Comparison of ENCODE assay signal across 9 cellular contexts in genomic region chrX:70664726-70665125, GRCh38.
DNase-seq lines count a peak whose midpoint lies in the region; ATAC-seq, FAIRE-seq and TF ChIP-seq lines count a peak whose summit lies in the region.
"Had no signal": no experiment of that assay in that cellular context is flagged by ENCODE, and none has a peak within 500 bp of the region (broad histone marks: within the 10 kb centered on the region; RNA-seq: fewer than 3 reads in every experiment).

No MANE protein-coding gene starts in this region.

- in situ Hi-C loops in HAP-1 (cut with MboI; ENCODE audit: low sequenced_read_pairs), result loop anchor here (10.0 kb wide), 1 partner anchor 210 kb away; no protein-coding TSS in a partner anchor

- FAIRE-seq in D721Med (lab: Jason Lieb, UNC), result peak; percentile 90

- no peaks in the 10 kb centered on the region for H3K9me3 ChIP-seq in HAP-1

- no peak overlapping the region for H3K4me3 ChIP-seq in HAP-1

- H3K4me1 ChIP-seq in HAP-1, result no peaks in the 10 kb centered on the region

- ATAC-seq in GM19035 (IDR thresholded peaks at IDR 0.05; ENCODE audit: unreplicated experiment) (no peak), GM18511 (IDR thresholded peaks at IDR 0.05; ENCODE audit: unreplicated experiment) (no peak), esophagus mucosa (no peak), GM21723 (IDR thresholded peaks at IDR 0.05; ENCODE audit: unreplicated experiment) (no peak)
- ATAC-seq: naive thymus-derived CD4-positive, alpha-beta T cell had no signal

- DNase-seq in D721Med (ENCODE audit: insufficient read length, low spot score) (no peak), HAP-1 (ENCODE audit: low spot score in 2 of 2) (peak; percentile 13 to 14), SHP77 treated with DMSO at 0.1 percent for 48 hours (lab: John Stamatoyannopoulos, UW) (peak; percentile 4), iPS-NIHi7 (ENCODE audit: extremely low spot score) (peak; percentile 8)

- peaks cover 23% of the 10 kb centered on the region for H3K27me3 ChIP-seq in HAP-1 (ENCODE audit: low read depth)

- TF ChIP-seq CTCF in D721Med (IDR thresholded peaks at IDR 0.05; ENCODE audit: insufficient read depth, missing control alignments), result peak; percentile 30

- no peaks in the 10 kb centered on the region for H3K36me3 ChIP-seq in HAP-1 (replicated peaks)
